ENCODE assay signal across 1 cellular context in the genomic region with DNA sequence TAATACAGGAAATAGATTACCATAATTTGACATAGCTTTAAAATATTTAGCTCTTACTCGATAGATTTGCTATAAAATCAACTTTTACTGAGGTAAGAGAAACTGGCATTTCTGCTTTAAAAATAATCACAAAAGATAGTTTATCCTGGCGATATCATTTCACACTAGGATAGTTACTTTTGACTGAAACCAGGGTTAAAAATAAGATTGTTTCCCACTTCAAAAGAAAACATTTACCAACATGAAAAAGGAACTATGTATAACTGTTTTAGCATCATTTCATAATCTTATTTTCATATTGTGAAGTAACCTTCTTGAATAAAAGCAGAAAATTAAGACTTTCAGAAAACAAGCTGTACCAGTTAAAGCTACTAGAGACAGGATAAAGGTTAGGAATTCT.
TF ChIP-seq lines count a peak whose summit lies in the region.

No MANE protein-coding gene starts in this region.

TF ChIP-seq in GM12878, 131 proteins besides CTCF, POLR2A, EP300 and RAD21 (continued from another document):
- TF ChIP-seq ETV6 (conservative IDR thresholded peaks at IDR 0.05 in 1 of 2, IDR thresholded peaks at IDR 0.05 in 1 of 2; ENCODE audit: borderline replicate concordance in 1 of 2, low read depth in 1 of 2) (peak in 1 of 2 experiments; percentile 42; a peak in 1 of 4 replicates), MEF2A (IDR thresholded peaks at IDR 0.05; ENCODE audit: insufficient read depth, low read depth, low read length) (0 out of 2 replicates have a peak, but pooled peaks have one; percentile 56)
- TF ChIP-seq, protein P1, sequence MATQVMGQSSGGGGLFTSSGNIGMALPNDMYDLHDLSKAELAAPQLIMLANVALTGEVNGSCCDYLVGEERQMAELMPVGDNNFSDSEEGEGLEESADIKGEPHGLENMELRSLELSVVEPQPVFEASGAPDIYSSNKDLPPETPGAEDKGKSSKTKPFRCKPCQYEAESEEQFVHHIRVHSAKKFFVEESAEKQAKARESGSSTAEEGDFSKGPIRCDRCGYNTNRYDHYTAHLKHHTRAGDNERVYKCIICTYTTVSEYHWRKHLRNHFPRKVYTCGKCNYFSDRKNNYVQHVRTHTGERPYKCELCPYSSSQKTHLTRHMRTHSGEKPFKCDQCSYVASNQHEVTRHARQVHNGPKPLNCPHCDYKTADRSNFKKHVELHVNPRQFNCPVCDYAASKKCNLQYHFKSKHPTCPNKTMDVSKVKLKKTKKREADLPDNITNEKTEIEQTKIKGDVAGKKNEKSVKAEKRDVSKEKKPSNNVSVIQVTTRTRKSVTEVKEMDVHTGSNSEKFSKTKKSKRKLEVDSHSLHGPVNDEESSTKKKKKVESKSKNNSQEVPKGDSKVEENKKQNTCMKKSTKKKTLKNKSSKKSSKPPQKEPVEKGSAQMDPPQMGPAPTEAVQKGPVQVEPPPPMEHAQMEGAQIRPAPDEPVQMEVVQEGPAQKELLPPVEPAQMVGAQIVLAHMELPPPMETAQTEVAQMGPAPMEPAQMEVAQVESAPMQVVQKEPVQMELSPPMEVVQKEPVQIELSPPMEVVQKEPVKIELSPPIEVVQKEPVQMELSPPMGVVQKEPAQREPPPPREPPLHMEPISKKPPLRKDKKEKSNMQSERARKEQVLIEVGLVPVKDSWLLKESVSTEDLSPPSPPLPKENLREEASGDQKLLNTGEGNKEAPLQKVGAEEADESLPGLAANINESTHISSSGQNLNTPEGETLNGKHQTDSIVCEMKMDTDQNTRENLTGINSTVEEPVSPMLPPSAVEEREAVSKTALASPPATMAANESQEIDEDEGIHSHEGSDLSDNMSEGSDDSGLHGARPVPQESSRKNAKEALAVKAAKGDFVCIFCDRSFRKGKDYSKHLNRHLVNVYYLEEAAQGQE (IDR thresholded peaks at IDR 0.05; ENCODE audit: low read depth, low read length): no peak
